ENCODE assay signal across 11 cellular contexts in genomic region chrY:19743331-19743730, GRCh38. TPM values are rescaled to one million over a fixed set of nuclear protein-coding genes. Genes with fewer than 3 reads are reported as not detected.
A peak's percentile ranks its signal among the peaks of the same experiment; 100 is the strongest.
DNase-seq lines count a peak whose midpoint lies in the region; ATAC-seq and TF ChIP-seq lines count a peak whose summit lies in the region.
"Had no signal": no experiment of that assay in that cellular context is flagged by ENCODE, and none has a peak within 500 bp of the region (broad histone marks: within the 10 kb centered on the region; RNA-seq: fewer than 3 reads in every experiment).

No MANE protein-coding gene starts in this region.

- H3K36me3 ChIP-seq in RWPE2 (ENCODE audit: low read depth), result peaks cover 55% of the 10 kb centered on the region

- no peaks in the 10 kb centered on the region for H3K27me3 Mint-ChIP-seq in activated T-cell treated with anti-CD3 and anti-CD28 coated beads, Interleukin-2, amount 50 U/mL, for 4 hours (ENCODE audit: low read depth)

- DNase-seq in activated T-cell treated with anti-CD3 and anti-CD28 coated beads, Interleukin-2, amount 50 U/mL, for 4 hours, result no peak
- no peak for DNase-seq in activated T-cell treated with anti-CD3 and anti-CD28 coated beads, Interleukin-2, amount 50 U/mL, for 1 hour
- DNase-seq in RWPE2 (ENCODE audit: low spot score), result no peak
- no peak for DNase-seq in epithelial cell of esophagus (ENCODE audit: low read depth)
- DNase-seq in AG08396 (ENCODE audit: low spot score), result no peak
- DNase-seq in RPMI8226, result no peak
- no peak for DNase-seq in HuH-7 (ENCODE audit: low spot score)
- DNase-seq: NCI-H2081 treated with DMSO at 0.1 percent for 48 hours had no signal

- TF ChIP-seq CTCF in RWPE2 (IDR thresholded peaks at IDR 0.05; ENCODE audit: poor library complexity, severe bottlenecking) (no peak), epithelial cell of esophagus (IDR thresholded peaks at IDR 0.05; ENCODE audit: insufficient read depth, low read depth, low read length, missing control alignments) (no peak)

- peaks cover 48% of the 10 kb centered on the region for H3K4me1 Mint-ChIP-seq in activated T-cell treated with anti-CD3 and anti-CD28 coated beads, Interleukin-2, amount 50 U/mL, for 4 hours (ENCODE audit: low read depth)

- peak overlapping the region; percentile 95 for H3K4me3 Mint-ChIP-seq in activated T-cell treated with anti-CD3 and anti-CD28 coated beads, Interleukin-2, amount 50 U/mL, for 4 hours

- H3K4me3 ChIP-seq in RWPE2 (ENCODE audit: severe bottlenecking) (peak overlapping the region; percentile 46), epithelial cell of esophagus (ENCODE audit: low read length) (peak overlapping the region; percentile 67), skin epidermis (peak overlapping the region in 5 of 7 experiments; percentile 39 to 52 (median 48))
- H3K4me3 ChIP-seq: coronary artery had no signal

- no peaks in the 10 kb centered on the region for H3K27me3 ChIP-seq in RWPE2 (ENCODE audit: insufficient read depth, poor library complexity, severe bottlenecking)

- H3K36me3 Mint-ChIP-seq in activated T-cell treated with anti-CD3 and anti-CD28 coated beads, Interleukin-2, amount 50 U/mL, for 4 hours (ENCODE audit: insufficient read depth), result peaks cover 25% of the 10 kb centered on the region

- H3K9me3 Mint-ChIP-seq in activated T-cell treated with anti-CD3 and anti-CD28 coated beads, Interleukin-2, amount 50 U/mL, for 4 hours, result no peaks in the 10 kb centered on the region

- H3K27ac ChIP-seq in RWPE2 (ENCODE audit: poor library complexity, severe bottlenecking) (no peak overlapping the region), skin epidermis (peak overlapping the region in 2 of 21 experiments; percentile 89 to 95)
- H3K27ac ChIP-seq: coronary artery had no signal

- peaks cover 4% of the 10 kb centered on the region for H3K4me1 ChIP-seq in RWPE2 (ENCODE audit: insufficient read depth, poor library complexity, severe bottlenecking)

- no peaks in the 10 kb centered on the region for H3K9me3 ChIP-seq in RWPE2 (ENCODE audit: severe bottlenecking)

- no peak for ATAC-seq in activated T-cell treated with anti-CD3 and anti-CD28 coated beads, Interleukin-2, amount 50 U/mL, for 4 hours
- ATAC-seq in RWPE2 (ENCODE audit: low read depth), result no peak
- ATAC-seq: Panc1 had no signal

RNA-seq across cellular contexts. Expression of gene KDM5D, which starts 1.2 kb away (rescaled TPM):
- 10 to 100 TPM in 2 of 3 donors, under 1 TPM in 1; 0.08 to 35.9 (median 30.1) TPM for total RNA-seq in activated T-cell treated with anti-CD3 and anti-CD28 coated beads, Interleukin-2, amount 50 U/mL, for 4 hours
